25 cellular contexts compared by ENCODE assay signal in genomic region chr6:111276335-111276734, GRCh38.
"Had no signal": no experiment of that assay in that cellular context is flagged by ENCODE, and none has a peak within 500 bp of the region (broad histone marks: within the 10 kb centered on the region; RNA-seq: fewer than 3 reads in every experiment).

No MANE protein-coding gene starts in this region.

- H3K4me1 ChIP-seq: esophagus squamous epithelium, tibial nerve had no signal

- H3K27ac Mint-ChIP-seq: activated CD4-positive, alpha-beta memory T cell treated with anti-CD3 and anti-CD28 coated beads, Interleukin-2, amount 10 ng/mL, durations not matched to agents 7 days and 5 days; activated CD4-positive, alpha-beta T cell treated with anti-CD3 and anti-CD28 coated beads, Interleukin-2, amount 10 ng/mL, durations not matched to agents 7 days and 5 days; activated naive CD4-positive, alpha-beta T cell treated with anti-CD3 and anti-CD28 coated beads, Interleukin-2, amount 50 U/mL, for 72 hours; activated T-helper 2 cell treated with anti-CD3 and anti-CD28 coated beads, Interferon-gamma antibody, Interleukin-2, Interleukin-4, amounts not matched to agents 10 μg/mL and 5 μg/mL and 100 μg/mL, durations not matched to agents 14 hours and 24 hours and 36 hours; WTC11 had no signal

- ATAC-seq: activated naive CD4-positive, alpha-beta T cell treated with anti-CD3 and anti-CD28 coated beads, Interleukin-2, amount 50 U/mL, for 72 hours; activated T-cell treated with anti-CD3 and anti-CD28 coated beads, Interleukin-2, amount 50 U/mL, for 4 hours; gastrocnemius medialis; left colon; natural killer cell treated with Interleukin-12 subunit alpha and Interleukin-12 subunit beta and Interleukin-15 and Interleukin-18, amount 100 ng/mL, for 72 hours; right cardiac atrium; WTC11 had no signal

- H3K27me3 Mint-ChIP-seq: activated CD4-positive, alpha-beta memory T cell treated with anti-CD3 and anti-CD28 coated beads, Interleukin-2, amount 10 ng/mL, durations not matched to agents 7 days and 5 days; activated CD4-positive, alpha-beta T cell treated with anti-CD3 and anti-CD28 coated beads, Interleukin-2, amount 10 ng/mL, durations not matched to agents 7 days and 5 days; central memory CD8-positive, alpha-beta T cell; natural killer cell treated with Interleukin-12 subunit alpha and Interleukin-12 subunit beta and Interleukin-15 and Interleukin-18, amount 100 ng/mL, for 72 hours had no signal

- H3K4me3 Mint-ChIP-seq: activated CD4-positive, alpha-beta memory T cell treated with anti-CD3 and anti-CD28 coated beads, Interleukin-2, amount 10 ng/mL, durations not matched to agents 7 days and 5 days; activated CD4-positive, alpha-beta T cell treated with anti-CD3 and anti-CD28 coated beads, Interleukin-2, amount 10 ng/mL, durations not matched to agents 7 days and 5 days; activated T-cell treated with anti-CD3 and anti-CD28 coated beads, Interleukin-2, amount 50 U/mL, for 4 hours; central memory CD8-positive, alpha-beta T cell; natural killer cell treated with Interleukin-12 subunit alpha and Interleukin-12 subunit beta and Interleukin-15 and Interleukin-18, amount 100 ng/mL, for 72 hours; WTC11 had no signal

- H3K27me3 ChIP-seq: esophagus squamous epithelium, gastrocnemius medialis, tibial nerve had no signal

- H3K4me1 Mint-ChIP-seq: WTC11 had no signal

- H3K4me3 ChIP-seq: esophagus squamous epithelium, gastrocnemius medialis, lung, tibial nerve had no signal

- H3K27ac ChIP-seq: esophagus squamous epithelium, gastrocnemius medialis, tibial nerve had no signal

- DNase-seq: activated CD4-positive, alpha-beta memory T cell treated with anti-CD3 and anti-CD28 coated beads, Interleukin-2, amount 10 ng/mL, durations not matched to agents 7 days and 5 days; activated CD4-positive, alpha-beta T cell treated with anti-CD3 and anti-CD28 coated beads for 1 hour; activated CD4-positive, alpha-beta T cell treated with anti-CD3 and anti-CD28 coated beads, Interleukin-2, amount 10 ng/mL, durations not matched to agents 7 days and 5 days; activated naive CD4-positive, alpha-beta T cell; activated T-cell treated with anti-CD3 and anti-CD28 coated beads, Interleukin-2, amount 50 U/mL, for 4 hours; anterior cingulate cortex; dermis blood vessel endothelial cell; effector CD4-positive, alpha-beta T cell; esophagus squamous epithelium; gastrocnemius medialis; glutamatergic neuron; kidney; left colon; mesendoderm; right cardiac atrium; stimulated activated CD4-positive, alpha-beta T cell treated with anti-CD3 and anti-CD28 coated beads, Interleukin-2, amount 100 ng/mL, for 48 hours; stimulated activated naive CD4-positive, alpha-beta T cell treated with Interleukin-2 at 50 U/mL for 16 hours; T-helper 2 cell had no signal
